ENCODE assay signal across 8 cellular contexts in the genomic region with DNA sequence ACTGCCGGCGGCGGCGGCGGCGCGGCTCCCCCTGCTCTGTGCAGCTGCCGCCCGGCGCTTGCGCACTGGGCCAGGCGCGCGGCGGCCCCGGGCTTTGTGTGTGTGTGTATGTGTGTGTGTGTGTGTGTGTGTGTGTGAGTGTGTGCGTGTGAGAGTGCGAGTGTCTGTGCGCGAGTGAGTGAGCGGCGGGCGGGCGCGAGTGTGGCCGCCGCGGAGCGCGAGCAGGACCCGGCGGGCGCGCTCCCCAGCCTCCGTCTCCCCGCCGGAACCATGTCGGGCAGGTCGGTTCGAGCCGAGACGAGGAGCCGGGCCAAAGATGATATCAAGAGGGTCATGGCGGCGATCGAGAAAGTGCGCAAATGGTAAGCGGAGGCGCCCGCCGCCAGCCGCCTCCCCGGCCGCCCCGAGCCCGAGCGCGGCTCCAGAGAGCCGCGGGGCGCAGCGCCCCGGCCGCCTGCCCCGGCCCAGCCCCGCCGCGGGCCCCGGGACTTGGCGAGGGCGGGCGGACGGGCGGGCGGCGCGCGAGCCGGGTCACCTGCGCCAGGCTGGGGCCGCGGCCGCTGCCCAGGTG. TPM values are rescaled to one million over a fixed set of nuclear protein-coding genes. Genes with fewer than 3 reads are reported as not detected.
DNase-seq lines count a peak whose midpoint lies in the region; ATAC-seq and TF ChIP-seq lines count a peak whose summit lies in the region.

A gene (plus strand): TSS at position 63 of the 571 bp plus-strand sequence. CDS start 208 bp downstream, at position 271.

- peak within 1 kb of the TSS; percentile 46 for H3K14ac ChIP-seq in trophoblast cell (ENCODE audit: low read length)

- peaks cover 8% of the 10 kb centered on the region for H3K79me2 ChIP-seq in trophoblast cell (ENCODE audit: control insufficient read depth, insufficient read depth, low read length, poor library complexity)

- H3K18ac ChIP-seq in trophoblast cell (ENCODE audit: low read length): peak within 1 kb of the TSS; percentile 78

- no peaks in the 10 kb centered on the region for H3K27me3 ChIP-seq in adrenal gland
- H3K27me3 ChIP-seq in heart right ventricle: peaks cover 0 to 31% (median 0%) of the 10 kb centered on the region in 7 donors
- H3K27me3 ChIP-seq in trophoblast cell (ENCODE audit: insufficient read depth, low read length): peaks cover 6% of the 10 kb centered on the region
- H3K27me3 ChIP-seq in uterus: no peaks in the 10 kb centered on the region

- peak within 1 kb of the TSS; percentile 99 for H3K4me2 ChIP-seq in trophoblast cell (ENCODE audit: low read length)

- intact Hi-C loops in adrenal gland (cut with DNase I): no loop called here
- intact Hi-C loops in heart right ventricle (cut with DNase I): loop anchor here in 5 of 10 donors (2.0 to 10.0 kb wide), 6 partner anchors 55 to 107 kb away; a partner anchor contains a TSS
- intact Hi-C loops in uterus (cut with DNase I; ENCODE audit: low total_unique reads): no loop called here

- H3K36me3 ChIP-seq in adrenal gland (replicated peaks in 1 of 2) (no peaks in the 10 kb centered on the region), heart right ventricle (no peaks in the 10 kb centered on the region), trophoblast cell (ENCODE audit: control insufficient read depth in 1 of 2, insufficient read depth in 2 of 2, low read length in 2 of 2) (no peaks in the 10 kb centered on the region), uterus (no peaks in the 10 kb centered on the region)

- H4K8ac ChIP-seq in trophoblast cell (ENCODE audit: low read depth, low read length): peak within 1 kb of the TSS; percentile 72

- H3K9ac ChIP-seq in trophoblast cell (ENCODE audit: low read length): peak within 1 kb of the TSS; percentile 57

- peak within 1 kb of the TSS; percentile 73 for H2AFZ ChIP-seq in trophoblast cell (ENCODE audit: insufficient read depth, low read length, poor library complexity)

- TF ChIP-seq CTCF in adrenal gland (IDR thresholded peaks at IDR 0.05) (no peak), heart right ventricle (IDR thresholded peaks at IDR 0.05) (no peak), uterus (IDR thresholded peaks at IDR 0.05) (no peak)

- DNase-seq in ELF-1 (ENCODE audit: low read depth, low spot score) (peak; percentile 85), KG1 (lab: John Stamatoyannopoulos, UW) (peak; percentile 22), SK-MEL-5 (ENCODE audit: low read depth, low spot score) (peak; percentile 67), adrenal gland (peak; percentile 66 to 80 (median 75)), heart right ventricle (peak; percentile 64 to 69), trophoblast cell (peak in 1 of 2 donors; percentile 30), uterus (peak; percentile 70 to 72)

- H3K4me1 ChIP-seq in adrenal gland (replicated peaks in 1 of 2): peaks cover 13 to 19% of the 10 kb centered on the region in 2 donors
- peaks cover 7 to 35% (median 25%) of the 10 kb centered on the region in 9 donors for H3K4me1 ChIP-seq in heart right ventricle
- H3K4me1 ChIP-seq in trophoblast cell (ENCODE audit: control insufficient read depth in 1 of 2, insufficient read depth in 2 of 2, low read length in 2 of 2): peaks cover 7 to 8% of the 10 kb centered on the region in 2 experiments
- H3K4me1 ChIP-seq in uterus: no peaks in the 10 kb centered on the region

- H2BK120ac ChIP-seq in trophoblast cell (ENCODE audit: insufficient read depth, low read length, poor library complexity): peak within 1 kb of the TSS; percentile 46

- no peak within 1 kb of the TSS for H3K23ac ChIP-seq in trophoblast cell (ENCODE audit: low read length)

- H3K27ac ChIP-seq in adrenal gland: peak within 1 kb of the TSS in 4 of 5 donors; percentile 41 to 87 (median 76)
- peak within 1 kb of the TSS; percentile 75 to 92 (median 84) for H3K27ac ChIP-seq in heart right ventricle
- H3K27ac ChIP-seq in trophoblast cell (ENCODE audit: low read depth, low read length): peak within 1 kb of the TSS; percentile 12
- H3K27ac ChIP-seq in uterus: peak within 1 kb of the TSS; percentile 81 to 91

- no peak within 1 kb of the TSS for H2BK5ac ChIP-seq in trophoblast cell (ENCODE audit: low read depth, low read length, poor library complexity)

- H3K4me3 ChIP-seq in adrenal gland (peak within 1 kb of the TSS in 2 of 4 donors; percentile 45 to 85), heart right ventricle (peak within 1 kb of the TSS; percentile 67 to 84 (median 70)), trophoblast cell (ENCODE audit: low read depth, low read length) (peak within 1 kb of the TSS; percentile 89), uterus (peak within 1 kb of the TSS; percentile 39 to 78)

- H3K9me3 ChIP-seq in adrenal gland (replicated peaks in 1 of 3): no peaks in the 10 kb centered on the region
- H3K9me3 ChIP-seq in heart right ventricle: peaks cover 0 to 15% (median 0%) of the 10 kb centered on the region in 11 donors
- H3K9me3 ChIP-seq in trophoblast cell (ENCODE audit: insufficient read depth, low read depth, low read length): peaks cover 5% of the 10 kb centered on the region
- H3K9me3 ChIP-seq in uterus: no peaks in the 10 kb centered on the region

- TF ChIP-seq POLR2A in adrenal gland (IDR thresholded peaks at IDR 0.05) (peak; percentile 28 to 73), uterus (IDR thresholded peaks at IDR 0.05) (peak in 1 of 2 donors; percentile 62)

- H3K4ac ChIP-seq in trophoblast cell (ENCODE audit: low read depth, low read length): peak within 1 kb of the TSS; percentile 67

- peak within 1 kb of the TSS; percentile 45 for H4K91ac ChIP-seq in trophoblast cell (ENCODE audit: low read depth, low read length)

- H4K12ac ChIP-seq in trophoblast cell (ENCODE audit: low read depth, low read length): peak within 1 kb of the TSS; percentile 12

- in situ Hi-C loops in SK-MEL-5 (cut with HindIII; ENCODE audit: low pct_unique_long_range_greater_than_20kb, low sequenced_read_pairs): no loop called here

- ATAC-seq in heart right ventricle (peak; percentile 59 to 81 (median 72)), HG03097 (IDR thresholded peaks at IDR 0.05; ENCODE audit: low FRiP score, unreplicated experiment) (no peak)

- H3K79me1 ChIP-seq in trophoblast cell (ENCODE audit: low read length): peaks cover 9% of the 10 kb centered on the region

- no peak within 1 kb of the TSS for H2BK12ac ChIP-seq in trophoblast cell (ENCODE audit: low read length)

- no peak within 1 kb of the TSS for H2AK5ac ChIP-seq in trophoblast cell (ENCODE audit: low read length)

- 0 to 1% (median 1%) methylated on average over 10 to 82 of the region's 83 CpGs; no CpG with 5 or more reads in 1 of the 4 donors for WGBS in adrenal gland, 4 donors
- 0 to 1% methylated on average over 52 to 73 of the region's 83 CpGs for WGBS in heart right ventricle, 2 donors
- WGBS in trophoblast cell (ENCODE audit: extremely low coverage, insufficient coverage, insufficient read length): no CpG with 5 or more reads among the region's 83 CpGs

RNA-seq across cellular contexts. Expression of the gene that starts here (rescaled TPM):
- total RNA-seq in SK-MEL-5 (2014; rRNA removed; shearing (Covaris generic)): 11.7 and 14.4 TPM in 2 replicates
- polyA plus RNA-seq in SK-MEL-5 (2015; cell fraction: cytosol; rRNA removed): 25.0 and 33.8 TPM in 2 replicates
- polyA plus RNA-seq in SK-MEL-5 (2015; cell fraction: nucleus; rRNA removed): 10.9 and 13.3 TPM in 2 replicates
- total RNA-seq in adrenal gland: 10 to 100 TPM in 1 of 8 donors, 1 to 10 TPM in 7; 3.9 to 11.5 (median 5.1) TPM
- 1 to 10 TPM; 1.6 to 4.6 (median 2.3) TPM for polyA plus RNA-seq in adrenal gland
- total RNA-seq in heart right ventricle: 10 to 100 TPM; 13.2 to 25.7 (median 16.2) TPM
- 1 to 10 TPM; 3.4 to 4.9 TPM for polyA plus RNA-seq in heart right ventricle
- polyA plus RNA-seq in trophoblast cell (2013): 5.1 and 5.2 TPM in 2 replicates
- 10 to 100 TPM in 1 of 4 donors, 1 to 10 TPM in 1, under 1 TPM in 2; 0.26 to 12.2 (median 4.2) TPM for total RNA-seq in uterus

Comparison
In these comparisons a context has a peak if more than half of its experiments do, and no peak if none do; other contexts are left out.
1. H3K27ac ChIP-seq: peak in every context shown above with its lines; median percentile 86 in uterus; 84 in heart right ventricle; 76 in adrenal gland; 12 in trophoblast cell.